In genomic region chr17:333626-334396, GRCh38 we compare ENCODE assay signal across 9 cellular contexts. TPM values are rescaled to one million over a fixed set of nuclear protein-coding genes. Genes with fewer than 3 reads are reported as not detected.
A peak's percentile ranks its signal among the peaks of the same experiment; 100 is the strongest.
DNase-seq lines count a peak whose midpoint lies in the region; ATAC-seq, FAIRE-seq and TF ChIP-seq lines count a peak whose summit lies in the region.
"Had no signal": no experiment of that assay in that cellular context is flagged by ENCODE, and none has a peak within 500 bp of the region (broad histone marks: within the 10 kb centered on the region; RNA-seq: fewer than 3 reads in every experiment).

No MANE protein-coding gene starts in this region.

- no peak overlapping the region for H3K14ac ChIP-seq in H1 (ENCODE audit: insufficient read length)
- H3K14ac ChIP-seq in mesenchymal stem cell (ENCODE audit: low read length in 2 of 2), result no peak overlapping the region

- no peak for TF ChIP-seq RAD21 in H1 (IDR thresholded peaks at IDR 0.05 in 1 of 2, conservative IDR thresholded peaks at IDR 0.05 in 1 of 2; ENCODE audit: low read depth in 2 of 2, low read length in 2 of 2)

- H3K18ac ChIP-seq in H1 (ENCODE audit: extremely low read depth, low read length) (no peak overlapping the region; the same call in 1 of the 2 replicates), mesenchymal stem cell (ENCODE audit: low read depth in 1 of 2, low read length in 2 of 2) (peak overlapping the region in 1 of 2 experiments; percentile 54)

- H3K9me3 ChIP-seq in RWPE2 (ENCODE audit: severe bottlenecking) (no peaks in the 10 kb centered on the region), H1 (ENCODE audit: insufficient read depth in 2 of 2, low read depth in 1 of 2, low read length in 1 of 2) (no peaks in the 10 kb centered on the region), mesenchymal stem cell (ENCODE audit: control insufficient read depth, low read length) (no peaks in the 10 kb centered on the region)

- 63% methylated on average over 22 of the region's 23 CpGs; no CpG with 5 or more reads in 1 of the 2 experiments for WGBS in H1 (ENCODE audit: extremely low coverage in 1 of 2, insufficient coverage in 1 of 2, insufficient read length in 1 of 2, insufficient replicate concordance in 2 of 2, low coverage in 1 of 2, low lambda C conversion rate in 2 of 2, missing lambda C conversion rate in 1 of 2), 2 experiments
- WGBS in mesenchymal stem cell, result 47% methylated on average over 22 of the region's 23 CpGs

- H2BK15ac ChIP-seq in H1 (ENCODE audit: low read length), result no peak overlapping the region
- peak overlapping the region; percentile 26 for H2BK15ac ChIP-seq in mesenchymal stem cell (ENCODE audit: low read depth, poor library complexity, severe bottlenecking)

- ATAC-seq in RWPE2 (ENCODE audit: low read depth), result no peak

- H3K4me2 ChIP-seq in H1 (ENCODE audit: insufficient read depth in 1 of 2, low read depth in 2 of 2, low read length in 2 of 2) (no peak overlapping the region), mesenchymal stem cell (ENCODE audit: low read length, poor library complexity, severe bottlenecking) (peak overlapping the region; percentile 80)

- H4K8ac ChIP-seq in H1 (ENCODE audit: extremely low read depth, insufficient read depth, low read length) (no peak overlapping the region; the same call in 1 of the 2 replicates), mesenchymal stem cell (ENCODE audit: low read length) (no peak overlapping the region)

- H3K79me2 ChIP-seq in H1 (ENCODE audit: control insufficient read depth in 1 of 2, insufficient read depth in 2 of 2, low read length in 2 of 2), result no peaks in the 10 kb centered on the region

- no peaks in the 10 kb centered on the region; the same call in 1 of the 2 replicates for H3K23me2 ChIP-seq in H1 (ENCODE audit: low read depth, low read length)

- no peak overlapping the region for H2AK5ac ChIP-seq in H1 (ENCODE audit: low read depth, low read length)
- no peak overlapping the region for H2AK5ac ChIP-seq in mesenchymal stem cell (ENCODE audit: low read length, severe bottlenecking)

- POLR2A ChIA-PET in H1 (lab: Charles Lee; ENCODE audit: partially characterized antibody), result interaction anchor here (0.7 to 0.9 kb wide), 3 partner anchors 17 to 98 kb away, joined by 3 to 5 read pairs (median 4); no protein-coding TSS in a partner anchor

- no peaks in the 10 kb centered on the region for H3K4me1 ChIP-seq in RWPE2 (ENCODE audit: insufficient read depth, poor library complexity, severe bottlenecking)
- H3K4me1 ChIP-seq in H1 (replicated peaks in 1 of 4; ENCODE audit: control insufficient read depth in 3 of 4, insufficient read depth in 4 of 4, low read length in 3 of 4), result peaks cover 6 to 28% (median 20%) of the 10 kb centered on the region in 4 experiments
- peaks cover 50% of the 10 kb centered on the region for H3K4me1 ChIP-seq in mesenchymal stem cell (ENCODE audit: control insufficient read depth, insufficient read depth, low read depth, low read length)

- no peak overlapping the region for H4K5ac ChIP-seq in H1 (ENCODE audit: insufficient read length, low read depth, low read length)

- H3K36me3 ChIP-seq in RWPE2 (ENCODE audit: low read depth) (no peaks in the 10 kb centered on the region), H1 (ENCODE audit: control insufficient read depth in 2 of 4, insufficient read depth in 4 of 4, low read length in 3 of 4) (no peaks in the 10 kb centered on the region), mesenchymal stem cell (ENCODE audit: control insufficient read depth in 1 of 2, insufficient read depth in 2 of 2, low read depth in 1 of 2, low read length in 2 of 2) (peaks cover 0 to 14% of the 10 kb centered on the region in 2 experiments)

- H3K27me3 ChIP-seq in RWPE2 (ENCODE audit: insufficient read depth, poor library complexity, severe bottlenecking) (no peaks in the 10 kb centered on the region), H1 (replicated peaks in 1 of 4; ENCODE audit: control insufficient read depth in 3 of 4, extremely low read depth in 1 of 4, insufficient read depth in 3 of 4, low read length in 3 of 4) (0 out of 7 replicates have a peak, but pooled peaks cover 0 to 3% (median 0%) of the 10 kb centered on the region in 4 experiments), mesenchymal stem cell (ENCODE audit: control insufficient read depth in 1 of 2, insufficient read depth in 1 of 2, low read length in 2 of 2) (peaks cover 0 to 65% of the 10 kb centered on the region in 2 experiments)

- H2BK20ac ChIP-seq in H1 (ENCODE audit: low read length), result 0 out of 2 replicates have a peak overlapping the region, but pooled peaks have one; percentile 90

- no peaks in the 10 kb centered on the region for H4K20me1 ChIP-seq in H1 (replicated peaks in 1 of 2; ENCODE audit: control insufficient read depth in 1 of 2, insufficient read depth in 2 of 2, low read length in 2 of 2)

- no peaks in the 10 kb centered on the region for H3K79me1 ChIP-seq in H1 (ENCODE audit: low read depth, low read length)
- H3K79me1 ChIP-seq in mesenchymal stem cell (replicated peaks; ENCODE audit: low read length, poor library complexity, severe bottlenecking), result peaks cover 33% of the 10 kb centered on the region

- H3K4me3 ChIP-seq in RWPE2 (ENCODE audit: severe bottlenecking) (no peak overlapping the region), H1 (ENCODE audit: extremely low read depth in 1 of 4, insufficient read depth in 2 of 4, low read depth in 3 of 4, low read length in 4 of 4) (no peak overlapping the region), mesenchymal stem cell (ENCODE audit: insufficient read depth in 1 of 2, low read depth in 1 of 2, low read length in 2 of 2) (peak overlapping the region in 1 of 2 experiments; percentile 59)

- H2AFZ ChIP-seq in H1 (ENCODE audit: low read length) (peak overlapping the region; percentile 27; the same call in 1 of the 2 replicates), mesenchymal stem cell (ENCODE audit: low read depth, low read length) (no peak overlapping the region)

- H2BK12ac ChIP-seq in H1 (ENCODE audit: low read depth, low read length) (no peak overlapping the region), mesenchymal stem cell (ENCODE audit: low read length in 2 of 2) (no peak overlapping the region)

- no peak for TF ChIP-seq POLR2A in H1 (IDR thresholded peaks at IDR 0.05; ENCODE audit: control extremely low read depth in 1 of 2, low read depth in 2 of 2, low read length in 2 of 2)

- H2BK120ac ChIP-seq in H1 (replicated peaks; ENCODE audit: low read depth, low read length) (no peak overlapping the region), mesenchymal stem cell (ENCODE audit: low read depth, low read length) (no peak overlapping the region)

- H3K9ac ChIP-seq in H1 (replicated peaks in 1 of 4; ENCODE audit: extremely low read depth in 1 of 4, low read depth in 3 of 4, low read length in 3 of 4) (no peak overlapping the region), mesenchymal stem cell (ENCODE audit: low read length) (peak overlapping the region; percentile 70)

- no peak for TF ChIP-seq EP300 in H1 (IDR thresholded peaks at IDR 0.05; ENCODE audit: borderline replicate concordance in 1 of 2, low read depth in 2 of 2, low read length in 2 of 2)

- peak; percentile 13 for FAIRE-seq in H1 (lab: Jason Lieb, UNC)

- H3K4ac ChIP-seq in H1 (replicated peaks; ENCODE audit: insufficient read length, low read depth, low read length) (no peak overlapping the region), mesenchymal stem cell (ENCODE audit: low read depth in 1 of 2, low read length in 2 of 2) (peak overlapping the region in 1 of 2 experiments; percentile 78)

- CTCF ChIA-PET in H1 (lab: Charles Lee; ENCODE audit: partially characterized antibody), result interaction anchor here (0.5 to 2.1 kb wide), 6 partner anchors 23 to 188 kb away, joined by 3 to 5 read pairs (median 3); no protein-coding TSS in a partner anchor

- no peak overlapping the region for H4K91ac ChIP-seq in H1 (replicated peaks; ENCODE audit: insufficient read length, low read length)
- H4K91ac ChIP-seq in mesenchymal stem cell (ENCODE audit: low read length), result no peak overlapping the region

- H3K27ac ChIP-seq in RWPE2 (ENCODE audit: poor library complexity, severe bottlenecking) (no peak overlapping the region), H1 (ENCODE audit: low read depth, low read length) (no peak overlapping the region; the same call in 1 of the 2 replicates), mesenchymal stem cell (ENCODE audit: low read length, poor library complexity, severe bottlenecking) (peak overlapping the region; percentile 57), substantia nigra (ENCODE audit: low read depth, low read length, poor library complexity, severe bottlenecking) (peak overlapping the region; percentile 63)

- H3K23ac ChIP-seq in H1 (ENCODE audit: insufficient read length) (no peak overlapping the region), mesenchymal stem cell (ENCODE audit: low read length in 2 of 2) (no peak overlapping the region)

- no peak overlapping the region for H3K56ac ChIP-seq in H1 (replicated peaks; ENCODE audit: insufficient read length, low read depth, low read length)

- TF ChIP-seq CTCF in RWPE2 (IDR thresholded peaks at IDR 0.05; ENCODE audit: poor library complexity, severe bottlenecking) (no peak), H1 (IDR thresholded peaks at IDR 0.05; ENCODE audit: control extremely low read depth in 1 of 3, insufficient read depth in 1 of 3, low read depth in 1 of 3, low read length in 3 of 3) (no peak)

- peak; percentile 40 for DNase-seq in RWPE2 (ENCODE audit: low spot score)
- DNase-seq in H1 (ENCODE audit: low read depth in 1 of 2, low spot score in 2 of 2), result peak in 1 of 2 experiments; percentile 69
- DNase-seq in mesenchymal stem cell, result peak; percentile 86
- peak in 45 of 49 donors; percentile 22 to 88 (median 68) for DNase-seq in substantia nigra (lab: John Stamatoyannopoulos, UW)
- DNase-seq in LoVo (ENCODE audit: low spot score), result no peak
- DNase-seq in SW 1271 (lab: John Stamatoyannopoulos, UW), result no peak
- DNase-seq in NCI-H1105 treated with DMSO at 0.1 percent for 48 hours (lab: John Stamatoyannopoulos, UW), result no peak
- no peak for DNase-seq in NCI-H187 treated with DMSO at 0.1 percent for 48 hours (lab: John Stamatoyannopoulos, UW)
- DNase-seq: activated T-cell treated with anti-CD3 and anti-CD28 coated beads, Interleukin-2, amount 50 U/mL, for 72 hours had no signal

- H2BK5ac ChIP-seq in H1 (ENCODE audit: low read depth, low read length) (no peak overlapping the region), mesenchymal stem cell (ENCODE audit: low read depth, low read length, poor library complexity, severe bottlenecking) (no peak overlapping the region)

RNA-seq across cellular contexts. Expression of gene RPH3AL, which starts 18.8 kb away (rescaled TPM):
- total RNA-seq in H1 (2021; fragmentation: NEBNext Ultra II Directional; extraction: Animal tissue kit (Norgen Biotek cat#: 25700)), result 5.6 and 6.1 TPM in 2 replicates
- 5.8 and 10.7 TPM in 2 replicates for polyA plus RNA-seq in H1 (2011; rRNA removed)
- polyA plus RNA-seq in H1 (2011; cell fraction: cytosol; rRNA removed), result 6.1 TPM
- 8.3 TPM for polyA plus RNA-seq in H1 (2011; cell fraction: nucleus; rRNA removed)
- 4.1 to 6.5 TPM (median 4.9 TPM) in 4 replicates for polyA plus RNA-seq in H1 (2012, experiment 1 of 2)
- polyA plus RNA-seq in H1 (2012, experiment 2 of 2), result 6.6 TPM
- polyA plus RNA-seq in H1 (2013, experiment 1 of 2), result 3.9 TPM
- 4.0 TPM for polyA plus RNA-seq in H1 (2013, experiment 2 of 2)
- 2.3 and 2.7 TPM in 2 replicates for polyA minus RNA-seq in H1 (2011; rRNA and poly(A)+ RNA removed)
- 4.3 TPM for polyA minus RNA-seq in H1 (2011; cell fraction: cytosol; rRNA and poly(A)+ RNA removed)
- polyA minus RNA-seq in H1 (2011; cell fraction: nucleus; rRNA and poly(A)+ RNA removed), result 9.9 TPM
- 4.0 TPM for polyA plus RNA-seq in mesenchymal stem cell (2013, experiment 1 of 2)
- 3.6 TPM for polyA plus RNA-seq in mesenchymal stem cell (2013, experiment 2 of 2)

Comparison
In these comparisons a context has a peak if more than half of its experiments do, and no peak if none do; other contexts are left out.
1. DNase-seq: peak in RWPE2 (single experiment), mesenchymal stem cell (single experiment) and substantia nigra (45 of 49); none in LoVo (single experiment), SW 1271 (0 of 2), NCI-H1105 treated with DMSO at 0.1 percent for 48 hours (single experiment) and NCI-H187 treated with DMSO at 0.1 percent for 48 hours (single experiment).
2. H3K27ac ChIP-seq: peak in mesenchymal stem cell (single experiment) and substantia nigra (single experiment); none in RWPE2 (single experiment) and H1 (single experiment).